ENCODE assay signal across 1 cellular context in genomic region chr4:87422104-87423052, GRCh38.
TF ChIP-seq lines count a peak whose summit lies in the region.

NUDT9 (plus strand) TSS chr4:87422573; CDS start chr4:87422906, 333 bp downstream.

TF ChIP-seq in HepG2, 621 proteins besides CTCF, POLR2A, EP300 and RAD21 (continued from another document and continues in another):
- TF ChIP-seq IRF1 (CRISPR knock-in tag; IDR thresholded peaks at IDR 0.05; ENCODE audit: low read depth) (no peak), ZFP36L2 (CRISPR knock-in tag; IDR thresholded peaks at IDR 0.05) (no peak), ZBTB21 (CRISPR knock-in tag; IDR thresholded peaks at IDR 0.05) (no peak), HNRNPUL1 (IDR thresholded peaks at IDR 0.05; ENCODE audit: low read depth, low read length) (no peak), DMAP1 (CRISPR knock-in tag; IDR thresholded peaks at IDR 0.05) (peak; percentile 92), THYN1 (CRISPR knock-in tag; IDR thresholded peaks at IDR 0.05; ENCODE audit: borderline replicate concordance, low read depth) (no peak), RCOR2 (CRISPR knock-in tag; IDR thresholded peaks at IDR 0.05) (0 out of 2 replicates have a peak, but pooled peaks have one; percentile 53), NCOA1 (CRISPR knock-in tag; IDR thresholded peaks at IDR 0.05) (peak; percentile 39; the same call in 1 of the 2 replicates), TSC22D2 (CRISPR knock-in tag; IDR thresholded peaks at IDR 0.05; ENCODE audit: borderline replicate concordance) (no peak), FOXJ3 (CRISPR knock-in tag; IDR thresholded peaks at IDR 0.05; ENCODE audit: borderline replicate concordance) (peak; percentile 54; the same call in 1 of the 2 replicates), NR0B2 (CRISPR knock-in tag; IDR thresholded peaks at IDR 0.05) (peak; percentile 64), ZSCAN22 (CRISPR knock-in tag; IDR thresholded peaks at IDR 0.05) (peak; percentile 62; the same call in 1 of the 2 replicates), NR2F2 (IDR thresholded peaks at IDR 0.05; ENCODE audit: borderline replicate concordance, low read depth) (peak; percentile 59; the same call in 1 of the 2 replicates), ZNF235 (CRISPR knock-in tag; IDR thresholded peaks at IDR 0.05; ENCODE audit: borderline replicate concordance) (0 out of 2 replicates have a peak, but pooled peaks have one; percentile 82), ARNT (IDR thresholded peaks at IDR 0.05) (no peak), BORCS8-MEF2B (CRISPR knock-in tag; IDR thresholded peaks at IDR 0.05) (no peak; the same call in 1 of the 2 replicates), RFXANK (CRISPR knock-in tag; IDR thresholded peaks at IDR 0.05) (0 out of 2 replicates have a peak, but pooled peaks have one; percentile 81), PCBP2 (optimal IDR thresholded peaks at IDR 0.05; ENCODE audit: low read depth, low read length, poor library complexity, severe bottlenecking) (no peak), CAMTA2 (CRISPR knock-in tag; IDR thresholded peaks at IDR 0.05; ENCODE audit: borderline replicate concordance) (no peak; the same call in 1 of the 2 replicates), CERS6 (CRISPR knock-in tag; IDR thresholded peaks at IDR 0.05) (no peak), ZFP82 (CRISPR knock-in tag; IDR thresholded peaks at IDR 0.05; ENCODE audit: borderline replicate concordance) (no peak), ZFP37 (CRISPR knock-in tag; IDR thresholded peaks at IDR 0.05; ENCODE audit: borderline replicate concordance) (peak; percentile 29; the same call in 1 of the 2 replicates), ZNF124 (CRISPR knock-in tag; IDR thresholded peaks at IDR 0.05) (peak; percentile 82), ZNF207 (IDR thresholded peaks at IDR 0.05; ENCODE audit: borderline replicate concordance) (no peak), NRL (CRISPR knock-in tag; IDR thresholded peaks at IDR 0.05; ENCODE audit: borderline replicate concordance) (no peak; the same call in 1 of the 2 replicates), ZNF318 (CRISPR knock-in tag; IDR thresholded peaks at IDR 0.05) (peak; percentile 88; the same call in 1 of the 2 replicates), TCF12 (IDR thresholded peaks at IDR 0.05) (no peak), TCF12 (CRISPR knock-in tag; IDR thresholded peaks at IDR 0.05) (no peak), MAFG (CRISPR knock-in tag; IDR thresholded peaks at IDR 0.05) (no peak), ZNF558 (CRISPR knock-in tag; IDR thresholded peaks at IDR 0.05; ENCODE audit: borderline replicate concordance) (0 out of 2 replicates have a peak, but pooled peaks have one; percentile 49), ZNF850 (CRISPR knock-in tag; conservative IDR thresholded peaks at IDR 0.05) (no peak), ZBTB46 (CRISPR knock-in tag; IDR thresholded peaks at IDR 0.05; ENCODE audit: borderline replicate concordance) (0 out of 2 replicates have a peak, but pooled peaks have one; percentile 65), ZNF225 (CRISPR knock-in tag; IDR thresholded peaks at IDR 0.05) (no peak), IRF2 (CRISPR knock-in tag; IDR thresholded peaks at IDR 0.05) (peak; percentile 91), ZNF615 (CRISPR knock-in tag; IDR thresholded peaks at IDR 0.05; ENCODE audit: borderline replicate concordance) (no peak; the same call in 1 of the 2 replicates)
- TF ChIP-seq, protein P1, sequence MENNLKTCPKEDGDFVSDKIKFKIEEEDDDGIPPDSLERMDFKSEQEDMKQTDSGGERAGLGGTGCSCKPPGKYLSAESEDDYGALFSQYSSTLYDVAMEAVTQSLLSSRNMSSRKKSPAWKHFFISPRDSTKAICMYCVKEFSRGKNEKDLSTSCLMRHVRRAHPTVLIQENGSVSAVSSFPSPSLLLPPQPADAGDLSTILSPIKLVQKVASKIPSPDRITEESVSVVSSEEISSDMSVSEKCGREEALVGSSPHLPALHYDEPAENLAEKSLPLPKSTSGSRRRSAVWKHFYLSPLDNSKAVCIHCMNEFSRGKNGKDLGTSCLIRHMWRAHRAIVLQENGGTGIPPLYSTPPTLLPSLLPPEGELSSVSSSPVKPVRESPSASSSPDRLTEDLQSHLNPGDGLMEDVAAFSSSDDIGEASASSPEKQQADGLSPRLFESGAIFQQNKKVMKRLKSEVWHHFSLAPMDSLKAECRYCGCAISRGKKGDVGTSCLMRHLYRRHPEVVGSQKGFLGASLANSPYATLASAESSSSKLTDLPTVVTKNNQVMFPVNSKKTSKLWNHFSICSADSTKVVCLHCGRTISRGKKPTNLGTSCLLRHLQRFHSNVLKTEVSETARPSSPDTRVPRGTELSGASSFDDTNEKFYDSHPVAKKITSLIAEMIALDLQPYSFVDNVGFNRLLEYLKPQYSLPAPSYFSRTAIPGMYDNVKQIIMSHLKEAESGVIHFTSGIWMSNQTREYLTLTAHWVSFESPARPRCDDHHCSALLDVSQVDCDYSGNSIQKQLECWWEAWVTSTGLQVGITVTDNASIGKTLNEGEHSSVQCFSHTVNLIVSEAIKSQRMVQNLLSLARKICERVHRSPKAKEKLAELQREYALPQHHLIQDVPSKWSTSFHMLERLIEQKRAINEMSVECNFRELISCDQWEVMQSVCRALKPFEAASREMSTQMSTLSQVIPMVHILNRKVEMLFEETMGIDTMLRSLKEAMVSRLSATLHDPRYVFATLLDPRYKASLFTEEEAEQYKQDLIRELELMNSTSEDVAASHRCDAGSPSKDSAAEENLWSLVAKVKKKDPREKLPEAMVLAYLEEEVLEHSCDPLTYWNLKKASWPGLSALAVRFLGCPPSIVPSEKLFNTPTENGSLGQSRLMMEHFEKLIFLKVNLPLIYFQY (CRISPR knock-in tag; IDR thresholded peaks at IDR 0.05; ENCODE audit: borderline replicate concordance) = no peak; the same call in 1 of the 2 replicates
